ENCODE assay signal across 1 cellular context in the genomic region with DNA sequence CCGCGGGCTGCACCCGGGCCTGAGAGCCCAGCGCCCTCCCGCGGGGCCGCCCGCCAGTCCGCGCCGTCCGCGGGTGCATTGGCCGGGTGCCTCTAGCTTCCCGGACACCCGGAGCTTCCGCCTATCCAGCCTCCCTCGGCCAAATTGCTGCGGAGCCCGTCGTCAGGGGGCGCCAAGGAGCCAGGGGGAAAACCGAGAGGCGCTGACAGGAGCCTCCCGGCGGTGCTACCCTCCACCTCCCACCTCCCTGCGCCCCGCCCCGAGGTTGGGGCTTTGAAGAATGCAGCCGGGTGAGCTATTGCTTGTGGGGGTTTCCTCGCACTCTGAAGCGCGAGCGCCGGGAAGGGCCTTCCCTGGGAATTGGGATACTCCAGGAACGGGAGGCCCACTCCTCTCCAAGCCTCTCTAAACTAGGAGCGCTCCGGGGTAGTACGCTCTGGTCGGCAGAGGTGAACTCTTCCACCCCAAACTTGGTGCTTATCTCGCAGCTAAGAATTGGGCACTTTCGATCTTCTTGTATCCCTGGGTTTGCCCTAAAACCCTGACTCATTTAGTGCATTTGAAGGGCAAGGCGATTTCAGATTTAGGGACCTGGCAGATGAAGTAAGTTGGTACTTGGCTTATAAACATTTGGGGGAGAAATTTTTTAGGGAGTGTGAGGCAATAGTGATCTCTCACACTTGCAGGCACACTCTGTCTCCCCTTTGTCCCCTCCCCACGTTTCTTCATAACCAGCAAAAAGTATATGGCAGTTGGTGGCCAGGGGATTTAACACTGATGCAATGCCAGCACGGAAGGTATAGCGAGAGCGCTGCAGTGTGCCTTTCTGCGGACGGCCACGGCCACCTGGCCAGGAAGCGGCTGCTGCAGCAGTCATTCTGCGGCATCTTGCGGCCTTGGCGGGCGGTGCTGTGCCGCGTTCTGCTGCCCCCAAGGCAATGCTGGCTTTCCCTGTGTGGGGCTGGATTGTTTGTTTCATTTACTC.
TF ChIP-seq lines count a peak whose summit lies in the region.

No MANE protein-coding gene starts in this region.

TF ChIP-seq in K562, 482 proteins besides CTCF, POLR2A, EP300 and RAD21 (continued from another document and continues in another):
- TF ChIP-seq ZNF121 (CRISPR knock-in tag; conservative IDR thresholded peaks at IDR 0.05) (no peak), HDAC1 (IDR thresholded peaks at IDR 0.05) (peak in 1 of 2 experiments; percentile 47; a peak in 2 of 4 replicates), KDM4B (IDR thresholded peaks at IDR 0.05; ENCODE audit: borderline replicate concordance in 2 of 2, low read depth in 1 of 2) (no peak; a peak in 1 of 4 replicates), TAF15 (IDR thresholded peaks at IDR 0.05; ENCODE audit: low read depth, low read length) (no peak), SETDB1 (IDR thresholded peaks at IDR 0.05; ENCODE audit: low read length) (no peak), TFAM (CRISPR knock-in tag; conservative IDR thresholded peaks at IDR 0.05) (no peak), BHLHE40 (IDR thresholded peaks at IDR 0.05; ENCODE audit: low read length) (no peak; the same call in 1 of the 2 replicates), PPARD (CRISPR knock-in tag; IDR thresholded peaks at IDR 0.05) (no peak), ZNF311 (CRISPR knock-in tag; IDR thresholded peaks at IDR 0.05) (no peak), ZFX (CRISPR knock-in tag; IDR thresholded peaks at IDR 0.05) (no peak; the same call in none of the 2 replicates), MECOM (CRISPR knock-in tag; IDR thresholded peaks at IDR 0.05) (no peak), RBM15 (IDR thresholded peaks at IDR 0.05; ENCODE audit: insufficient read depth, low read length) (no peak), ZFP36 (IDR thresholded peaks at IDR 0.05; ENCODE audit: low read depth, low read length, partially characterized antibody) (no peak), PHB (CRISPR knock-in tag; IDR thresholded peaks at IDR 0.05) (no peak), DMBX1 (CRISPR knock-in tag; IDR thresholded peaks at IDR 0.05; ENCODE audit: borderline replicate concordance) (no peak), TEAD4 (IDR thresholded peaks at IDR 0.05; ENCODE audit: low read length) (no peak), TEAD4 (CRISPR knock-in tag; IDR thresholded peaks at IDR 0.05; ENCODE audit: borderline replicate concordance) (no peak), NR2C1 (IDR thresholded peaks at IDR 0.05) (no peak), NR2C1 (tag; IDR thresholded peaks at IDR 0.05) (no peak), STAT5A (IDR thresholded peaks at IDR 0.05; ENCODE audit: borderline replicate concordance, low read length) (no peak), KAT2B (IDR thresholded peaks at IDR 0.05; ENCODE audit: low read depth, low read length) (no peak), RBM14 (IDR thresholded peaks at IDR 0.05; ENCODE audit: borderline replicate concordance, insufficient read depth, low read depth, low read length) (no peak), PHF21A (IDR thresholded peaks at IDR 0.05; ENCODE audit: borderline replicate concordance, low read depth) (no peak), ELF1 (tag; IDR thresholded peaks at IDR 0.05) (peak; percentile 88), DIDO1 (tag; IDR thresholded peaks at IDR 0.05; ENCODE audit: low read depth) (no peak), TARDBP (IDR thresholded peaks at IDR 0.05) (peak; percentile 33; the same call in 1 of the 2 replicates), WHSC1 (IDR thresholded peaks at IDR 0.05; ENCODE audit: low read length) (no peak), XRCC5 (IDR thresholded peaks at IDR 0.05; ENCODE audit: low read depth, low read length) (no peak), FOXJ3 (CRISPR knock-in tag; IDR thresholded peaks at IDR 0.05) (no peak), ZSCAN32 (CRISPR knock-in tag; IDR thresholded peaks at IDR 0.05) (no peak)
- TF ChIP-seq, protein P1, sequence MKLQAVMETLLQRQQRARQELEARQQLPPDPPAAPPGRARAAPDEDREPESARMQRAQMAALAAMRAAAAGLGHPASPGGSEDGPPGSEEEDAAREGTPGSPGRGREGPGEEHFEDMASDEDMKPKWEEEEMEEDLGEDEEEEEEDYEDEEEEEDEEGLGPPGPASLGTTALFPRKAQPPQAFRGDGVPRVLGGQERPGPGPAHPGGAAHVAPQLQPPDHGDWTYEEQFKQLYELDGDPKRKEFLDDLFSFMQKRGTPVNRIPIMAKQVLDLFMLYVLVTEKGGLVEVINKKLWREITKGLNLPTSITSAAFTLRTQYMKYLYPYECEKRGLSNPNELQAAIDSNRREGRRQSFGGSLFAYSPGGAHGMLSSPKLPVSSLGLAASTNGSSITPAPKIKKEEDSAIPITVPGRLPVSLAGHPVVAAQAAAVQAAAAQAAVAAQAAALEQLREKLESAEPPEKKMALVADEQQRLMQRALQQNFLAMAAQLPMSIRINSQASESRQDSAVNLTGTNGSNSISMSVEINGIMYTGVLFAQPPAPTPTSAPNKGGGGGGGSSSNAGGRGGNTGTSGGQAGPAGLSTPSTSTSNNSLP (IDR thresholded peaks at IDR 0.05; ENCODE audit: borderline replicate concordance, low read depth, low read length), result no peak
- TF ChIP-seq, protein P2, sequence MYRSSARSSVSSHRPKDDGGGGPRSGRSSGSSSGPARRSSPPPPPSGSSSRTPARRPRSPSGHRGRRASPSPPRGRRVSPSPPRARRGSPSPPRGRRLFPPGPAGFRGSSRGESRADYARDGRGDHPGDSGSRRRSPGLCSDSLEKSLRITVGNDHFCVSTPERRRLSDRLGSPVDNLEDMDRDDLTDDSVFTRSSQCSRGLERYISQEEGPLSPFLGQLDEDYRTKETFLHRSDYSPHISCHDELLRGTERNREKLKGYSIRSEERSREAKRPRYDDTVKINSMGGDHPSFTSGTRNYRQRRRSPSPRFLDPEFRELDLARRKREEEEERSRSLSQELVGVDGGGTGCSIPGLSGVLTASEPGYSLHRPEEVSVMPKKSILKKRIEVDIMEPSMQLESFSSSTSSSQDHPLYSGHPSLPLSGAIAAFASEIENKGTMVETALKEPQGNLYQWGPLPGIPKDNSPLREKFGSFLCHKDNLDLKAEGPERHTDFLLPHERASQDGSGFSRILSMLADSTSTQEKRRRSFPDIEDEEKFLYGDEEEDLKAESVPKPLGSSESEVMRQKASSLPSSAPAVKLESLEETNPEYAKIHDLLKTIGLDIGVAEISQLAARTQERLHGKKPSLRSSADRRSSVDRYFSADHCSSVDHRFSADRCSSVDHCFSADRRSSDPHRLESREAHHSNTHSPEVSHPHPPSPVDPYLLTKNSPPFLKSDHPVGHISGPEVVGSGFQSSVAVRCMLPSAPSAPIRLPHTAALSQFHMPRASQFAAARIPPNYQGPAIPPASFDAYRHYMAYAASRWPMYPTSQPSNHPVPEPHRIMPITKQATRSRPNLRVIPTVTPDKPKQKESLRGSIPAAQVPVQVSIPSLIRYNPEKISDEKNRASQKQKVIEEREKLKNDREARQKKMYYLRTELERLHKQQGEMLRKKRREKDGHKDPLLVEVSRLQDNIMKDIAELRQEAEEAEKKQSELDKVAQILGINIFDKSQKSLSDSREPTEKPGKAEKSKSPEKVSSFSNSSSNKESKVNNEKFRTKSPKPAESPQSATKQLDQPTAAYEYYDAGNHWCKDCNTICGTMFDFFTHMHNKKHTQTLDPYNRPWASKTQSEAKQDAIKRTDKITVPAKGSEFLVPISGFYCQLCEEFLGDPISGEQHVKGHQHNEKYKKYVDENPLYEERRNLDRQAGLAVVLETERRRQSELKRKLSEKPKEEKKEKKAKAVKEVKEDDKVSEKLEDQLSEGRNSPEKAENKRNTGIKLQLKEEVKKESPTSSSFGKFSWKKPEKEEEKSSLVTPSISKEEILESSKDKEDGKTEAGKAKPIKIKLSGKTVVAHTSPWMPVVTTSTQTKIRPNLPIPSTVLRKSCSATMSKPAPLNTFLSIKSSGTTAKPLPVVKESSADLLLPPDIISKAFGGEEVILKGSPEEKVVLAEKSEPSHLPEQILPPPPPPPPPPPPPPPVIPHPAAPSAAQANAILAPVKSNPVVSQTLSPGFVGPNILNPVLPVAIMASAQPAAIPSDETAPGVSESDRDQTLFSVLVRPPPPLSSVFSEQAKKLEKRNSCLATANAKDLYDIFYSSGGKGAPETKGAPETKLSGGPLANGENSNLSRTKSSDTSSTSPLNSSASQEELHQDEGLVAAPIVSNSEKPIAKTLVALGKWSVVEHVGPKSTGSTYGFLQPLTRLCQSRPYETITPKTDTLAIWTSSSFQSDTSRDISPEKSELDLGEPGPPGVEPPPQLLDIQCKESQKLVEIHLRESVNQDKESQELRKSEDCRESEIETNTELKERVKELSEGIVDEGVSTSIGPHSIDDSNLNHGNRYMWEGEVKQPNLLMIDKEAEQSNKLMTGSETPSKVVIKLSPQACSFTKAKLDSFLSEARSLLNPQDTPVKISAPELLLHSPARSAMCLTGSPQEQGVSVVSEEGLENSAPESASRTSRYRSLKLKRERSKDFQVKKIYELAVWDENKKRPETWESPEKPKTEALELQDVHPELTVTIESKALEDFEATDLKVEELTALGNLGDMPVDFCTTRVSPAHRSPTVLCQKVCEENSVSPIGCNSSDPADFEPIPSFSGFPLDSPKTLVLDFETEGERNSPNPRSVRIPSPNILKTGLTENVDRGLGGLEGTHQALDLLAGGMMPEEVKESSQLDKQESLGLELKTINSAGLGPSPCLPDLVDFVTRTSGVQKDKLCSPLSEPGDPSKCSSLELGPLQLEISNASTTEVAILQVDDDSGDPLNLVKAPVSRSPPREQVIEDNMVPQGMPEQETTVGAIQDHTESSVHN (IDR thresholded peaks at IDR 0.05; ENCODE audit: borderline replicate concordance in 1 of 2, low read depth in 1 of 2), result no peak
- TF ChIP-seq, protein P3, sequence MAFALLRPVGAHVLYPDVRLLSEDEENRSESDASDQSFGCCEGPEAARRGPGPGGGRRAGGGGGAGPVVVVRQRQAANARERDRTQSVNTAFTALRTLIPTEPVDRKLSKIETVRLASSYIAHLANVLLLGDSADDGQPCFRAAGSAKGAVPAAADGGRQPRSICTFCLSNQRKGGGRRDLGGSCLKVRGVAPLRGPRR (CRISPR knock-in tag; IDR thresholded peaks at IDR 0.05), result 0 out of 2 replicates have a peak, but pooled peaks have one; percentile 41
- TF ChIP-seq, protein P4, sequence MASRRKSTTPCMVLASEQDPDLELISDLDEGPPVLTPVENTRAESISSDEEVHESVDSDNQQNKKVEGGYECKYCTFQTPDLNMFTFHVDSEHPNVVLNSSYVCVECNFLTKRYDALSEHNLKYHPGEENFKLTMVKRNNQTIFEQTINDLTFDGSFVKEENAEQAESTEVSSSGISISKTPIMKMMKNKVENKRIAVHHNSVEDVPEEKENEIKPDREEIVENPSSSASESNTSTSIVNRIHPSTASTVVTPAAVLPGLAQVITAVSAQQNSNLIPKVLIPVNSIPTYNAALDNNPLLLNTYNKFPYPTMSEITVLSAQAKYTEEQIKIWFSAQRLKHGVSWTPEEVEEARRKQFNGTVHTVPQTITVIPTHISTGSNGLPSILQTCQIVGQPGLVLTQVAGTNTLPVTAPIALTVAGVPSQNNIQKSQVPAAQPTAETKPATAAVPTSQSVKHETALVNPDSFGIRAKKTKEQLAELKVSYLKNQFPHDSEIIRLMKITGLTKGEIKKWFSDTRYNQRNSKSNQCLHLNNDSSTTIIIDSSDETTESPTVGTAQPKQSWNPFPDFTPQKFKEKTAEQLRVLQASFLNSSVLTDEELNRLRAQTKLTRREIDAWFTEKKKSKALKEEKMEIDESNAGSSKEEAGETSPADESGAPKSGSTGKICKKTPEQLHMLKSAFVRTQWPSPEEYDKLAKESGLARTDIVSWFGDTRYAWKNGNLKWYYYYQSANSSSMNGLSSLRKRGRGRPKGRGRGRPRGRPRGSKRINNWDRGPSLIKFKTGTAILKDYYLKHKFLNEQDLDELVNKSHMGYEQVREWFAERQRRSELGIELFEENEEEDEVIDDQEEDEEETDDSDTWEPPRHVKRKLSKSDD (conservative IDR thresholded peaks at IDR 0.05; ENCODE audit: low read length), result 0 out of 2 replicates have a peak, but pooled peaks have one; percentile 74
- TF ChIP-seq, protein P5, sequence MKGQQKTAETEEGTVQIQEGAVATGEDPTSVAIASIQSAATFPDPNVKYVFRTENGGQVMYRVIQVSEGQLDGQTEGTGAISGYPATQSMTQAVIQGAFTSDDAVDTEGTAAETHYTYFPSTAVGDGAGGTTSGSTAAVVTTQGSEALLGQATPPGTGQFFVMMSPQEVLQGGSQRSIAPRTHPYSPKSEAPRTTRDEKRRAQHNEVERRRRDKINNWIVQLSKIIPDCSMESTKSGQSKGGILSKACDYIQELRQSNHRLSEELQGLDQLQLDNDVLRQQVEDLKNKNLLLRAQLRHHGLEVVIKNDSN (CRISPR knock-in tag; IDR thresholded peaks at IDR 0.05), result no peak
- TF ChIP-seq, protein P6, sequence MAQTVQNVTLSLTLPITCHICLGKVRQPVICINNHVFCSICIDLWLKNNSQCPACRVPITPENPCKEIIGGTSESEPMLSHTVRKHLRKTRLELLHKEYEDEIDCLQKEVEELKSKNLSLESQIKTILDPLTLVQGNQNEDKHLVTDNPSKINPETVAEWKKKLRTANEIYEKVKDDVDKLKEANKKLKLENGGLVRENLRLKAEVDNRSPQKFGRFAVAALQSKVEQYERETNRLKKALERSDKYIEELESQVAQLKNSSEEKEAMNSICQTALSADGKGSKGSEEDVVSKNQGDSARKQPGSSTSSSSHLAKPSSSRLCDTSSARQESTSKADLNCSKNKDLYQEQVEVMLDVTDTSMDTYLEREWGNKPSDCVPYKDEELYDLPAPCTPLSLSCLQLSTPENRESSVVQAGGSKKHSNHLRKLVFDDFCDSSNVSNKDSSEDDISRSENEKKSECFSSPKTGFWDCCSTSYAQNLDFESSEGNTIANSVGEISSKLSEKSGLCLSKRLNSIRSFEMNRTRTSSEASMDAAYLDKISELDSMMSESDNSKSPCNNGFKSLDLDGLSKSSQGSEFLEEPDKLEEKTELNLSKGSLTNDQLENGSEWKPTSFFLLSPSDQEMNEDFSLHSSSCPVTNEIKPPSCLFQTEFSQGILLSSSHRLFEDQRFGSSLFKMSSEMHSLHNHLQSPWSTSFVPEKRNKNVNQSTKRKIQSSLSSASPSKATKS (CRISPR knock-in tag; IDR thresholded peaks at IDR 0.05), result no peak
- TF ChIP-seq, protein P7, sequence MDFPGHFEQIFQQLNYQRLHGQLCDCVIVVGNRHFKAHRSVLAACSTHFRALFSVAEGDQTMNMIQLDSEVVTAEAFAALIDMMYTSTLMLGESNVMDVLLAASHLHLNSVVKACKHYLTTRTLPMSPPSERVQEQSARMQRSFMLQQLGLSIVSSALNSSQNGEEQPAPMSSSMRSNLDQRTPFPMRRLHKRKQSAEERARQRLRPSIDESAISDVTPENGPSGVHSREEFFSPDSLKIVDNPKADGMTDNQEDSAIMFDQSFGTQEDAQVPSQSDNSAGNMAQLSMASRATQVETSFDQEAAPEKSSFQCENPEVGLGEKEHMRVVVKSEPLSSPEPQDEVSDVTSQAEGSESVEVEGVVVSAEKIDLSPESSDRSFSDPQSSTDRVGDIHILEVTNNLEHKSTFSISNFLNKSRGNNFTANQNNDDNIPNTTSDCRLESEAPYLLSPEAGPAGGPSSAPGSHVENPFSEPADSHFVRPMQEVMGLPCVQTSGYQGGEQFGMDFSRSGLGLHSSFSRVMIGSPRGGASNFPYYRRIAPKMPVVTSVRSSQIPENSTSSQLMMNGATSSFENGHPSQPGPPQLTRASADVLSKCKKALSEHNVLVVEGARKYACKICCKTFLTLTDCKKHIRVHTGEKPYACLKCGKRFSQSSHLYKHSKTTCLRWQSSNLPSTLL (IDR thresholded peaks at IDR 0.05), result no peak
- TF ChIP-seq, protein P8, sequence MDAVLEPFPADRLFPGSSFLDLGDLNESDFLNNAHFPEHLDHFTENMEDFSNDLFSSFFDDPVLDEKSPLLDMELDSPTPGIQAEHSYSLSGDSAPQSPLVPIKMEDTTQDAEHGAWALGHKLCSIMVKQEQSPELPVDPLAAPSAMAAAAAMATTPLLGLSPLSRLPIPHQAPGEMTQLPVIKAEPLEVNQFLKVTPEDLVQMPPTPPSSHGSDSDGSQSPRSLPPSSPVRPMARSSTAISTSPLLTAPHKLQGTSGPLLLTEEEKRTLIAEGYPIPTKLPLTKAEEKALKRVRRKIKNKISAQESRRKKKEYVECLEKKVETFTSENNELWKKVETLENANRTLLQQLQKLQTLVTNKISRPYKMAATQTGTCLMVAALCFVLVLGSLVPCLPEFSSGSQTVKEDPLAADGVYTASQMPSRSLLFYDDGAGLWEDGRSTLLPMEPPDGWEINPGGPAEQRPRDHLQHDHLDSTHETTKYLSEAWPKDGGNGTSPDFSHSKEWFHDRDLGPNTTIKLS (IDR thresholded peaks at IDR 0.05; ENCODE audit: borderline replicate concordance, low read depth), result no peak
